ENCODE assay signal across 8 cellular contexts in genomic region chrX:117803463-117803862, GRCh38.
"Had no signal": no experiment of that assay in that cellular context is flagged by ENCODE, and none has a peak within 500 bp of the region (broad histone marks: within the 10 kb centered on the region; RNA-seq: fewer than 3 reads in every experiment).

No MANE protein-coding gene starts in this region.

- DNase-seq: IMR-90, KBM-7, KG1 had no signal

- ATAC-seq: HepG2, K562 had no signal

- H3K4me3 ChIP-seq: K562 had no signal

- H3K27ac ChIP-seq: HL-60, KMS-11 had no signal

- FAIRE-seq: HepG2, HTR-8/SVneo, K562 had no signal
